In genomic region chr16:3857189-3858013, GRCh38 we compare ENCODE assay signal across 8 cellular contexts. TPM values are rescaled to one million over a fixed set of nuclear protein-coding genes. Genes with fewer than 3 reads are reported as not detected.
A peak's percentile ranks its signal among the peaks of the same experiment; 100 is the strongest.
DNase-seq lines count a peak whose midpoint lies in the region; ATAC-seq lines count a peak whose summit lies in the region.

No MANE protein-coding gene starts in this region.

- DNase-seq in Right ventricle myocardium inferior (ENCODE audit: missing footprints) (no peak), cardiac septum (ENCODE audit: low spot score) (no peak), T-helper 17 cell (no peak), kidney tubule cell (ENCODE audit: low spot score) (peak; percentile 30), aorta (no peak), SW 1271 (lab: John Stamatoyannopoulos, UW) (no peak), NCI-H345 (lab: John Stamatoyannopoulos, UW) (no peak), inferior parietal cortex (ENCODE audit: extremely low spot score) (no peak)

- no peak overlapping the region for H3K27ac ChIP-seq in aorta (ENCODE audit: low read depth in 1 of 2, low read length in 2 of 2)

- H3K4me3 Mint-ChIP-seq in T-helper 17 cell: peak overlapping the region; percentile 33

- H3K9me3 ChIP-seq in T-helper 17 cell (ENCODE audit: control insufficient read depth, low read length, poor library complexity, severe bottlenecking): no peaks in the 10 kb centered on the region
- no peaks in the 10 kb centered on the region for H3K9me3 ChIP-seq in aorta (ENCODE audit: control insufficient read depth, low read length)

- peaks cover 4 to 5% of the 10 kb centered on the region in 2 donors for H3K4me1 ChIP-seq in aorta (ENCODE audit: control insufficient read depth in 1 of 2, insufficient read depth in 2 of 2, low read length in 2 of 2)

- intact Hi-C loops in Right ventricle myocardium inferior (cut with DNase I) (loop anchor here (5.0 kb wide), 1 partner anchor 35 kb away; no protein-coding TSS in a partner anchor), cardiac septum (cut with DNase I) (no loop called here), aorta (cut with DNase I) (no loop called here)

- ATAC-seq in Right ventricle myocardium inferior: peak; percentile 80
- no peak for ATAC-seq in T-helper 17 cell
- ATAC-seq in aorta (ENCODE audit: low FRiP score): peak; percentile 71

- 32 to 34% methylated on average over 12 of the region's 12 CpGs for WGBS in aorta, 2 donors

- peaks cover 54% of the 10 kb centered on the region for H3K4me1 Mint-ChIP-seq in T-helper 17 cell

- H3K36me3 ChIP-seq in aorta (ENCODE audit: control insufficient read depth in 1 of 2, insufficient read depth in 2 of 2, low read length in 1 of 2): no peaks in the 10 kb centered on the region

- no peaks in the 10 kb centered on the region for H3K27me3 Mint-ChIP-seq in T-helper 17 cell

- no peaks in the 10 kb centered on the region for H3K36me3 Mint-ChIP-seq in T-helper 17 cell (ENCODE audit: low read depth)

- no peaks in the 10 kb centered on the region for H3K27me3 ChIP-seq in aorta (ENCODE audit: control insufficient read depth in 1 of 2, insufficient read depth in 2 of 2, low read length in 1 of 2)

- H3K4me3 ChIP-seq in aorta (ENCODE audit: low read length in 2 of 2): no peak overlapping the region

- peak overlapping the region; percentile 54 for H3K27ac Mint-ChIP-seq in T-helper 17 cell

RNA-seq across cellular contexts. Expression of gene CREBBP, which starts 23.1 kb away (rescaled TPM):
- 38.0 TPM for total RNA-seq in Right ventricle myocardium inferior
- 39.0 TPM for total RNA-seq in cardiac septum
- total RNA-seq in T-helper 17 cell: 100 to 1,000 TPM; 158 to 173 TPM
- 100 to 1,000 TPM in 1 of 2 donors, 10 to 100 TPM in 1; 80.4 to 103 TPM for total RNA-seq in aorta
- 10 to 100 TPM in 1 of 2 donors, 1 to 10 TPM in 1; 5.4 to 41.6 TPM for polyA plus RNA-seq in aorta
